ENCODE assay signal across 21 cellular contexts in the genomic region with DNA sequence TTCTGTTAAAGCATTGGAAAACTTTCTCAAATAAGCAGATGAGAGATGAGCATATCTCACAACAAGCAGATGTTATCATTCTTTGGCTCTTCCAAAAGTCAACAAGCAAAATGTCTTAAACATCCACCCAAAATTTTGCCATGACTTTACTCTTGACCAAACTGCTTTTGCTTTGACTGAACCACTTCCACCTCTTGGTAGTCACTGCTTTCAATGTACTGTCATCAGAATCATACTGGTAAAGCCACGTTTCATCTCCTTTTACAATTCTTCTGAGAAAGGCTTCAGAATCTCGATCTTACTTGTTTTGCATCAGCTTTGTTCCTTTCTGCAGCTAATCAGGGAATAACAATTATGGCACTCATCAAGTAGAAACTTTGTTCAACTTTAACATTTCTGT.
"Had no signal": no experiment of that assay in that cellular context is flagged by ENCODE, and none has a peak within 500 bp of the region (broad histone marks: within the 10 kb centered on the region; RNA-seq: fewer than 3 reads in every experiment).

No MANE protein-coding gene starts in this region.

- H3K9me3 Mint-ChIP-seq: activated CD4-positive, alpha-beta memory T cell treated with anti-CD3 and anti-CD28 coated beads for 36 hours; activated CD4-positive, alpha-beta T cell treated with anti-CD3 and anti-CD28 coated beads, Interleukin-2, amount 10 ng/mL, durations not matched to agents 7 days and 5 days had no signal

- H3K27me3 ChIP-seq: colonic mucosa, MG63 had no signal

- H3K9me3 ChIP-seq: colonic mucosa, MG63 had no signal

- H3K4me3 Mint-ChIP-seq: activated CD4-positive, alpha-beta memory T cell treated with anti-CD3 and anti-CD28 coated beads for 36 hours; activated CD4-positive, alpha-beta T cell treated with anti-CD3 and anti-CD28 coated beads, Interleukin-2, amount 10 ng/mL, durations not matched to agents 7 days and 5 days; activated naive CD8-positive, alpha-beta T cell had no signal

- H3K36me3 ChIP-seq: colonic mucosa, MG63 had no signal

- H3K4me1 Mint-ChIP-seq: activated CD4-positive, alpha-beta T cell treated with anti-CD3 and anti-CD28 coated beads, Interleukin-2, amount 10 ng/mL, durations not matched to agents 7 days and 5 days had no signal

- H3K4me3 ChIP-seq: colonic mucosa, MG63 had no signal

- H3K27me3 Mint-ChIP-seq: activated CD4-positive, alpha-beta memory T cell treated with anti-CD3 and anti-CD28 coated beads for 36 hours; activated CD4-positive, alpha-beta T cell treated with anti-CD3 and anti-CD28 coated beads, Interleukin-2, amount 10 ng/mL, durations not matched to agents 7 days and 5 days; activated naive CD8-positive, alpha-beta T cell had no signal

- DNase-seq: activated CD4-positive, alpha-beta memory T cell treated with anti-CD3 and anti-CD28 coated beads for 36 hours; activated CD4-positive, alpha-beta T cell treated with anti-CD3 and anti-CD28 coated beads, Interleukin-2, amount 10 ng/mL, durations not matched to agents 7 days and 5 days; activated CD4-positive, CD25-positive, alpha-beta regulatory T cell; activated effector memory CD4-positive, alpha-beta T cell treated with Interleukin-2 at 50 U/mL for 16 hours; activated naive CD4-positive, alpha-beta T cell treated with Interleukin-2 at 50 U/mL for 16 hours; activated T-cell treated with anti-CD3 and anti-CD28 coated beads for 4 hours; anterior cingulate cortex; colonic mucosa; MG63; MV-4-11; NCI-H1105; NCI-H1436; NCI-H1694 treated with DMSO at 0.1 percent for 48 hours; NCI-H2029 treated with DMSO at 0.1 percent for 48 hours; NCI-H510A treated with DMSO at 0.1 percent for 48 hours; NCI-H69; PC-3; SHP77 treated with DMSO at 0.1 percent for 48 hours; T-helper 1 cell had no signal

- ATAC-seq: PC-3 had no signal

- H3K4me1 ChIP-seq: colonic mucosa had no signal

- H3K36me3 Mint-ChIP-seq: activated CD4-positive, alpha-beta memory T cell treated with anti-CD3 and anti-CD28 coated beads for 36 hours; activated naive CD8-positive, alpha-beta T cell had no signal

- H3K27ac Mint-ChIP-seq: activated CD4-positive, alpha-beta memory T cell treated with anti-CD3 and anti-CD28 coated beads for 36 hours; activated CD4-positive, alpha-beta T cell treated with anti-CD3 and anti-CD28 coated beads, Interleukin-2, amount 10 ng/mL, durations not matched to agents 7 days and 5 days; activated naive CD8-positive, alpha-beta T cell had no signal

- H3K27ac ChIP-seq: colonic mucosa, VCaP had no signal
